Comparison of ENCODE assay signal across 21 cellular contexts in the genomic region with DNA sequence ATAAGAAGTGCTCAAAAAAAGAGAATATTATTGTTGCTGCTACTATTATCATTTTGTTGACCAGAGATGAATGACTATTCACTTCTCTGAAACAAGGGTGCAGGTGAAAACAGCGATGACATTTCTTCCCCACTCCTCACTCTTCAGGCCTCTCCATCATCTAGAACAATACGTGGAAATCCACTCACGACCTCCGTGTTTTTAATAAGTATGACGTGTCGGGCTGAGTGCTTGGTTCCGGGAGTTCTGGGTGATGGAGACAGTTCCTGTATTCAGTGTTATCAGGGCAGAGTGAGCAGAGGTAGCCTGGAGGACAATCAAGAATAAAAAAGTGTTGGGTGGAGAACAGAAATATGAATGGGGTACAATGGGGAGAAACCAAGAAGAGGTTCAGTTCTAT.
DNase-seq lines count a peak whose midpoint lies in the region; ATAC-seq, FAIRE-seq and TF ChIP-seq lines count a peak whose summit lies in the region.
"Had no signal": no experiment of that assay in that cellular context is flagged by ENCODE, and none has a peak within 500 bp of the region (broad histone marks: within the 10 kb centered on the region; RNA-seq: fewer than 3 reads in every experiment).

No MANE protein-coding gene starts in this region.

- BruUV-seq in endothelial cell of umbilical vein (replicated peaks; lab: Mats Ljungman, UMichigan) = no TSS peak

- H3K79me2 ChIP-seq in OCI-LY1 (ENCODE audit: insufficient read depth, low read length) = no peaks in the 10 kb centered on the region
- no peaks in the 10 kb centered on the region for H3K79me2 ChIP-seq in endothelial cell of umbilical vein (ENCODE audit: control insufficient read depth, insufficient read depth, low read length)

- H2AFZ ChIP-seq in OCI-LY1 (ENCODE audit: low read length) (no peak overlapping the region), endothelial cell of umbilical vein (ENCODE audit: low read depth, low read length) (peak overlapping the region; percentile 73)

- H3K9me3 Mint-ChIP-seq in activated naive CD4-positive, alpha-beta T cell treated with anti-CD3 and anti-CD28 coated beads, Interleukin-2, amount 50 U/mL, for 24 hours = peaks cover 5% of the 10 kb centered on the region
- H3K9me3 Mint-ChIP-seq in activated naive CD4-positive, alpha-beta T cell treated with anti-CD3 and anti-CD28 coated beads, Interleukin-2, amount 50 U/mL, for 72 hours = peaks cover 5% of the 10 kb centered on the region in 2 donors
- peaks cover 1 to 4% of the 10 kb centered on the region in 2 donors for H3K9me3 Mint-ChIP-seq in stimulated activated naive B cell treated with anti-CD40 and anti-IgM and Interleukin-4, amounts not matched to agents 10 μg/mL and 1 μg/mL and 100 μg/mL, for 72 hours
- H3K9me3 Mint-ChIP-seq: CD8-positive, alpha-beta memory T cell had no signal

- CTCF ChIA-PET in endothelial cell of umbilical vein (lab: Charles Lee) = no interaction called here

- peak; percentile 79 for FAIRE-seq in endothelial cell of umbilical vein (lab: Jason Lieb, UNC)
- FAIRE-seq: A549, GM12891, GM18507 had no signal

- intact Hi-C loops in endothelial cell of umbilical vein (cut with micrococcal nuclease) = no loop called here

- dilution Hi-C loops in endothelial cell of umbilical vein (cut with MboI; ENCODE audit: extremely low pct_ligation_motif_present, low sequenced_read_pairs) = no loop called here

- H3K4me2 ChIP-seq in OCI-LY1 (ENCODE audit: low read length) (no peak overlapping the region), endothelial cell of umbilical vein (ENCODE audit: insufficient read depth, low read length) (peak overlapping the region; percentile 64)
- H3K4me2 ChIP-seq: A549; BLaER1 treated with 17β-estradiol and CSF1 and Interleukin-3, amounts not matched to agents 10 nM and 100 nM had no signal

- H3K4me1 ChIP-seq in OCI-LY1 (ENCODE audit: insufficient read depth, low read length, severe bottlenecking) = peaks cover 21% of the 10 kb centered on the region
- H3K4me1 ChIP-seq in endothelial cell of umbilical vein (ENCODE audit: control insufficient read depth, extremely low read depth, insufficient read depth, low read length) = peaks cover 23% of the 10 kb centered on the region

- no peak for DNase-seq in activated naive CD4-positive, alpha-beta T cell treated with anti-CD3 and anti-CD28 coated beads, Interleukin-2, amount 50 U/mL, for 72 hours (ENCODE audit: low spot score in 2 of 2)
- peak; percentile 64 for DNase-seq in endothelial cell of umbilical vein (ENCODE audit: low read depth, low spot score)
- DNase-seq in stimulated activated naive B cell treated with anti-CD40 and anti-IgM and Interleukin-4, amounts not matched to agents 10 μg/mL and 1 μg/mL and 100 μg/mL, for 72 hours = no peak
- DNase-seq: CD8-positive, alpha-beta memory T cell; DMS53; EL; GOT3; NCI-H1092 treated with DMSO at 0.1 percent for 48 hours; NCI-H2081 treated with DMSO at 0.1 percent for 48 hours; NCI-H446 treated with DMSO at 0.1 percent for 48 hours; NCI-H69; SHP77 treated with DMSO at 0.1 percent for 48 hours had no signal

- H3K27ac ChIP-seq in OCI-LY1 (ENCODE audit: low read depth, low read length, poor library complexity, severe bottlenecking) (peak overlapping the region; percentile 54), endothelial cell of umbilical vein (ENCODE audit: insufficient read depth, low read depth, low read length) (no peak overlapping the region)
- H3K27ac ChIP-seq: A549; BLaER1 treated with 17β-estradiol and CSF1 and Interleukin-3, amounts not matched to agents 10 nM and 100 nM had no signal

- H3K9me3 ChIP-seq in OCI-LY1 (ENCODE audit: low read length) (no peaks in the 10 kb centered on the region), endothelial cell of umbilical vein (replicated peaks; ENCODE audit: control insufficient read depth, insufficient read depth, low read length) (no peaks in the 10 kb centered on the region)
- H3K9me3 ChIP-seq: A549; BLaER1 treated with 17β-estradiol and CSF1 and Interleukin-3, amounts not matched to agents 10 nM and 100 nM had no signal

- H3K4me3 Mint-ChIP-seq in activated naive CD4-positive, alpha-beta T cell treated with anti-CD3 and anti-CD28 coated beads, Interleukin-2, amount 50 U/mL, for 24 hours = no peak overlapping the region
- H3K4me3 Mint-ChIP-seq in stimulated activated naive B cell treated with anti-CD40 and anti-IgM and Interleukin-4, amounts not matched to agents 10 μg/mL and 1 μg/mL and 100 μg/mL, for 72 hours = no peak overlapping the region
- H3K4me3 Mint-ChIP-seq: CD8-positive, alpha-beta memory T cell had no signal

- no peaks in the 10 kb centered on the region for H3K9me1 ChIP-seq in endothelial cell of umbilical vein (replicated peaks; ENCODE audit: control insufficient read depth, extremely low read depth, insufficient read depth, low read length)

- no peaks in the 10 kb centered on the region for H3K27me3 ChIP-seq in OCI-LY1 (ENCODE audit: insufficient read depth, low read length)
- H3K27me3 ChIP-seq in endothelial cell of umbilical vein (ENCODE audit: control insufficient read depth in 2 of 2, insufficient read depth in 2 of 2, low read length in 2 of 2) = no peaks in the 10 kb centered on the region
- H3K27me3 ChIP-seq: BLaER1 treated with 17β-estradiol and CSF1 and Interleukin-3, amounts not matched to agents 10 nM and 100 nM had no signal

- H3K36me3 ChIP-seq in OCI-LY1 (ENCODE audit: insufficient read depth, low read length) (no peaks in the 10 kb centered on the region), endothelial cell of umbilical vein (ENCODE audit: control insufficient read depth in 2 of 2, extremely low read depth in 1 of 2, insufficient read depth in 2 of 2, low read length in 2 of 2) (no peaks in the 10 kb centered on the region)
- H3K36me3 ChIP-seq: BLaER1 treated with 17β-estradiol and CSF1 and Interleukin-3, amounts not matched to agents 10 nM and 100 nM had no signal

- H3K27me3 Mint-ChIP-seq in activated naive CD4-positive, alpha-beta T cell treated with anti-CD3 and anti-CD28 coated beads, Interleukin-2, amount 50 U/mL, for 24 hours = no peaks in the 10 kb centered on the region
- no peaks in the 10 kb centered on the region for H3K27me3 Mint-ChIP-seq in stimulated activated naive B cell treated with anti-CD40 and anti-IgM and Interleukin-4, amounts not matched to agents 10 μg/mL and 1 μg/mL and 100 μg/mL, for 72 hours
- H3K27me3 Mint-ChIP-seq: CD8-positive, alpha-beta memory T cell had no signal

- H3K36me3 Mint-ChIP-seq in activated naive CD4-positive, alpha-beta T cell treated with anti-CD3 and anti-CD28 coated beads, Interleukin-2, amount 50 U/mL, for 24 hours = peaks cover 3% of the 10 kb centered on the region
- H3K36me3 Mint-ChIP-seq in activated naive CD4-positive, alpha-beta T cell treated with anti-CD3 and anti-CD28 coated beads, Interleukin-2, amount 50 U/mL, for 72 hours = peaks cover 5 to 11% of the 10 kb centered on the region in 2 donors
- peaks cover 1 to 5% of the 10 kb centered on the region in 2 donors for H3K36me3 Mint-ChIP-seq in stimulated activated naive B cell treated with anti-CD40 and anti-IgM and Interleukin-4, amounts not matched to agents 10 μg/mL and 1 μg/mL and 100 μg/mL, for 72 hours
- H3K36me3 Mint-ChIP-seq: CD8-positive, alpha-beta memory T cell had no signal

- H4K20me1 ChIP-seq in OCI-LY1 (ENCODE audit: insufficient read depth, low read length) (no peaks in the 10 kb centered on the region), endothelial cell of umbilical vein (replicated peaks; ENCODE audit: control insufficient read depth, extremely low read depth, insufficient read depth, low read length) (no peaks in the 10 kb centered on the region)
- H4K20me1 ChIP-seq: BLaER1 treated with 17β-estradiol and CSF1 and Interleukin-3, amounts not matched to agents 10 nM and 100 nM had no signal

- H3K9me2 ChIP-seq in OCI-LY1 (ENCODE audit: low read depth, low read length) = no peaks in the 10 kb centered on the region

- no peaks in the 10 kb centered on the region for H3F3A ChIP-seq in OCI-LY1 (ENCODE audit: insufficient read depth, low read length)

- no peak for TF ChIP-seq CTCF in OCI-LY1 (IDR thresholded peaks at IDR 0.05; ENCODE audit: low read length)
- TF ChIP-seq CTCF in endothelial cell of umbilical vein (IDR thresholded peaks at IDR 0.05; ENCODE audit: extremely low read depth in 1 of 2, insufficient read depth in 1 of 2, low read depth in 1 of 2, low read length in 2 of 2) = no peak

- no peak overlapping the region for H3K9ac ChIP-seq in OCI-LY1 (ENCODE audit: low read length)
- no peak overlapping the region for H3K9ac ChIP-seq in endothelial cell of umbilical vein (replicated peaks; ENCODE audit: extremely low read depth, insufficient read depth, low read length)
- H3K9ac ChIP-seq: BLaER1 treated with 17β-estradiol and CSF1 and Interleukin-3, amounts not matched to agents 10 nM and 100 nM had no signal

- peaks cover 17% of the 10 kb centered on the region for H3K4me1 Mint-ChIP-seq in activated naive CD4-positive, alpha-beta T cell treated with anti-CD3 and anti-CD28 coated beads, Interleukin-2, amount 50 U/mL, for 24 hours
- peaks cover 24 to 38% of the 10 kb centered on the region in 2 donors for H3K4me1 Mint-ChIP-seq in stimulated activated naive B cell treated with anti-CD40 and anti-IgM and Interleukin-4, amounts not matched to agents 10 μg/mL and 1 μg/mL and 100 μg/mL, for 72 hours

- no peak overlapping the region for H3K4me3 ChIP-seq in OCI-LY1 (ENCODE audit: low read depth, low read length, poor library complexity, severe bottlenecking)
- H3K4me3 ChIP-seq in endothelial cell of umbilical vein (replicated peaks in 1 of 3; ENCODE audit: insufficient read depth in 1 of 3, low read depth in 1 of 3, low read length in 3 of 3) = peak overlapping the region in 1 of 3 experiments; percentile 23
- H3K4me3 ChIP-seq: A549; BLaER1 treated with 17β-estradiol and CSF1 and Interleukin-3, amounts not matched to agents 10 nM and 100 nM had no signal

- H3K27ac Mint-ChIP-seq in activated naive CD4-positive, alpha-beta T cell treated with anti-CD3 and anti-CD28 coated beads, Interleukin-2, amount 50 U/mL, for 24 hours = peak overlapping the region; percentile 66
- no peak overlapping the region for H3K27ac Mint-ChIP-seq in activated naive CD4-positive, alpha-beta T cell treated with anti-CD3 and anti-CD28 coated beads, Interleukin-2, amount 50 U/mL, for 72 hours
- H3K27ac Mint-ChIP-seq in stimulated activated naive B cell treated with anti-CD40 and anti-IgM and Interleukin-4, amounts not matched to agents 10 μg/mL and 1 μg/mL and 100 μg/mL, for 72 hours = peak overlapping the region; percentile 33
- H3K27ac Mint-ChIP-seq: CD8-positive, alpha-beta memory T cell had no signal

- POLR2A ChIA-PET in endothelial cell of umbilical vein (lab: Charles Lee) = no interaction called here

- ATAC-seq in activated naive CD4-positive, alpha-beta T cell treated with anti-CD3 and anti-CD28 coated beads, Interleukin-2, amount 50 U/mL, for 72 hours = no peak
- no peak for ATAC-seq in stimulated activated naive B cell treated with anti-CD40 and anti-IgM and Interleukin-4, amounts not matched to agents 10 μg/mL and 1 μg/mL and 100 μg/mL, for 72 hours (replicated peaks)
- no peak for ATAC-seq in HG03469 (IDR thresholded peaks at IDR 0.05; ENCODE audit: unreplicated experiment)
- ATAC-seq in GM21825 (IDR thresholded peaks at IDR 0.05; ENCODE audit: unreplicated experiment) = no peak
- ATAC-seq: A549, HCT116 had no signal

- TF ChIP-seq POLR2A in endothelial cell of umbilical vein (IDR thresholded peaks at IDR 0.05; ENCODE audit: low read depth, low read length) = no peak

Comparison
In these comparisons a context has a peak if more than half of its experiments do, and no peak if none do; other contexts are left out.
1. H3K27ac Mint-ChIP-seq: peak in activated naive CD4-positive, alpha-beta T cell treated with anti-CD3 and anti-CD28 coated beads, Interleukin-2, amount 50 U/mL, for 24 hours (single experiment) and stimulated activated naive B cell treated with anti-CD40 and anti-IgM and Interleukin-4, amounts not matched to agents 10 μg/mL and 1 μg/mL and 100 μg/mL, for 72 hours (single experiment); none in activated naive CD4-positive, alpha-beta T cell treated with anti-CD3 and anti-CD28 coated beads, Interleukin-2, amount 50 U/mL, for 72 hours (0 of 2).